In the genomic region with DNA sequence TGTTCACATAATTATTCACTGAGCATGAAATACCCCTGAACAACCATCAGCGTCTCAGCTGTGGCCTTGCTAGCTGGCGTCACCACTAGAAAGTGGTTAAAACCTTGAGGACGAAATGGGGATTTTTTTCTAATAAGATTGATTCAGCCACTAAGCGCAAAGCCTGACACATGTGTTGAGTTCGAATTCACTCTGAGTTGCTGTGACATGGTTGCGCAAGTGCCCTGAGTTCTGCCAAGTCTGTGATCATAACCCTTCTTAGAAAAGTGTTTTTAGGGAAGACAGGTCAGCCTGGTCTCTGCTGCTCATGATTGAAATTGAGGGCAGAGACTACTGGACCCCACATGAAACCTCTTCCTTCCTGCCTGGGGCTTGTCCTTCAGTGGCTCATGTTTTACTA, we compare ENCODE assay signal across 18 cellular contexts.
"Had no signal": no experiment of that assay in that cellular context is flagged by ENCODE, and none has a peak within 500 bp of the region (broad histone marks: within the 10 kb centered on the region; RNA-seq: fewer than 3 reads in every experiment).

No MANE protein-coding gene starts in this region.

- H3K36me3 ChIP-seq: cardiac muscle cell, colonic mucosa, esophagus muscularis mucosa, neutrophil, upper lobe of right lung had no signal

- DNase-seq: activated CD4-positive, alpha-beta memory T cell treated with anti-CD3 and anti-CD28 coated beads, Interleukin-2, amount 10 ng/mL, durations not matched to agents 7 days and 5 days; activated CD4-positive, alpha-beta T cell treated with anti-CD3 and anti-CD28 coated beads for 36 hours; activated naive CD4-positive, alpha-beta T cell treated with anti-CD3 and anti-CD28 coated beads, Interleukin-2, amount 50 U/mL, for 16 hours; activated T-cell treated with anti-CD3 and anti-CD28 coated beads, Interleukin-2, amount 50 U/mL, for 24 hours; colonic mucosa; glutamatergic neuron; immature natural killer cell; naive thymus-derived CD8-positive, alpha-beta T cell; retina; small intestine; T-helper 1 cell; T1000; upper lobe of right lung had no signal

- H3K9ac ChIP-seq: parathyroid adenoma had no signal

- ATAC-seq: activated CD4-positive, alpha-beta T cell treated with anti-CD3 and anti-CD28 coated beads for 36 hours; naive thymus-derived CD8-positive, alpha-beta T cell; SK-N-SH treated with all-trans-retinoic acid at 6 μM for 48 hours; upper lobe of right lung had no signal

- H3K4me1 ChIP-seq: colonic mucosa, esophagus muscularis mucosa, parathyroid adenoma, upper lobe of right lung had no signal

- H3K27me3 ChIP-seq: cardiac muscle cell, colonic mucosa, esophagus muscularis mucosa, neutrophil, upper lobe of right lung had no signal

- H3K27ac ChIP-seq: cardiac muscle cell, colonic mucosa, esophagus muscularis mucosa, neutrophil, parathyroid adenoma, upper lobe of right lung had no signal

- FAIRE-seq: small intestine had no signal

- H3K9me3 ChIP-seq: colonic mucosa, esophagus muscularis mucosa, neutrophil, upper lobe of right lung had no signal

- H3K4me3 ChIP-seq: cardiac muscle cell, colonic mucosa, esophagus muscularis mucosa, upper lobe of right lung had no signal

- H2AFZ ChIP-seq: parathyroid adenoma had no signal

- H3K79me2 ChIP-seq: parathyroid adenoma had no signal
